In the genomic region with DNA sequence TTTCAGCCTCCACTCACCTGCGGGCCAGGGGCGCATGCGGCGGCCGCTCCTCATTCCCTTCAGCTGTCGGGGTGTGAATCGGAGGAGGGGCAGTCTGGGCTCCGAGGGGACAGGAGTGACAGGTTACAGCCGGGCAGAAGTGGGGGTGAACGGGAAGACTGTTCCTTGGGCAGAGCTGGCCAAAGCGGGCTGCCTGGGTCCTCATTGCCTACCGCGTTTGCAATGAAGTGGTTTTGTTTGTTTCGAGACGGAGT, we compare ENCODE assay signal across 18 cellular contexts. TPM values are rescaled to one million over a fixed set of nuclear protein-coding genes. Genes with fewer than 3 reads are reported as not detected.
DNase-seq lines count a peak whose midpoint lies in the region; FAIRE-seq and TF ChIP-seq lines count a peak whose summit lies in the region.
"Had no signal": no experiment of that assay in that cellular context is flagged by ENCODE, and none has a peak within 500 bp of the region (broad histone marks: within the 10 kb centered on the region; RNA-seq: fewer than 3 reads in every experiment).

No MANE protein-coding gene starts in this region.

- H3K23ac ChIP-seq in H9 (ENCODE audit: insufficient read length, low read depth, low read length) (no peak overlapping the region), H1 (ENCODE audit: insufficient read length) (no peak overlapping the region)

- no peak overlapping the region for H3T11ph ChIP-seq in H9 (ENCODE audit: low read length)

- H4K5ac ChIP-seq in H9 (ENCODE audit: insufficient read length, low read depth, low read length) (no peak overlapping the region), H1 (ENCODE audit: insufficient read length, low read depth, low read length) (no peak overlapping the region)

- H3K4me1 Mint-ChIP-seq in H9: peaks cover 11 to 12% of the 10 kb centered on the region in 2 experiments

- no peak overlapping the region for H2AFZ ChIP-seq in H9 (ENCODE audit: low read length)
- H2AFZ ChIP-seq in H1 (ENCODE audit: low read length): no peak overlapping the region

- peaks cover 2% of the 10 kb centered on the region for H3K27me3 Mint-ChIP-seq in H9 (ENCODE audit: low read depth)
- H3K27me3 Mint-ChIP-seq: B cell; CD4-positive, alpha-beta T cell had no signal

- H3K4me1 ChIP-seq in H9 (ENCODE audit: insufficient read depth, low read length) (no peaks in the 10 kb centered on the region), H1 (replicated peaks in 1 of 4; ENCODE audit: control insufficient read depth in 3 of 4, insufficient read depth in 4 of 4, low read length in 3 of 4) (peaks cover 0 to 6% (median 4%) of the 10 kb centered on the region in 4 experiments; a peak in 5 of 7 replicates), testis (peaks cover 8% of the 10 kb centered on the region)

- H4K8ac ChIP-seq in H9 (replicated peaks; ENCODE audit: insufficient read length, low read depth, low read length) (no peak overlapping the region), H1 (ENCODE audit: extremely low read depth, insufficient read depth, low read length) (no peak overlapping the region)

- H3K4me2 ChIP-seq in H9 (ENCODE audit: insufficient read depth, insufficient read length, low read length) (no peak overlapping the region), H1 (ENCODE audit: insufficient read depth in 1 of 2, low read depth in 2 of 2, low read length in 2 of 2) (no peak overlapping the region)
- H3K4me2 ChIP-seq: A549; BLaER1 treated with 17β-estradiol and CSF1 and Interleukin-3, amounts not matched to agents 10 nM and 100 nM had no signal

- H3K18ac ChIP-seq in H9 (ENCODE audit: insufficient read length, low read depth, low read length): no peak overlapping the region
- no peak overlapping the region for H3K18ac ChIP-seq in H1 (ENCODE audit: extremely low read depth, low read length)

- no peak overlapping the region for H4K91ac ChIP-seq in H9 (ENCODE audit: insufficient read length, low read depth, low read length)
- no peak overlapping the region for H4K91ac ChIP-seq in H1 (replicated peaks; ENCODE audit: insufficient read length, low read length)

- TF ChIP-seq RAD21 in H1 (IDR thresholded peaks at IDR 0.05 in 1 of 2, conservative IDR thresholded peaks at IDR 0.05 in 1 of 2; ENCODE audit: low read depth in 2 of 2, low read length in 2 of 2): no peak

- no peak for FAIRE-seq in H1 (lab: Jason Lieb, UNC)
- FAIRE-seq: A549, D721Med, G401.6 had no signal

- no peak for TF ChIP-seq CTCF in H9 (conservative IDR thresholded peaks at IDR 0.05)
- TF ChIP-seq CTCF in H1 (IDR thresholded peaks at IDR 0.05; ENCODE audit: control extremely low read depth in 1 of 3, insufficient read depth in 1 of 3, low read depth in 1 of 3, low read length in 3 of 3): no peak
- TF ChIP-seq CTCF in testis (IDR thresholded peaks at IDR 0.05): no peak

- H3K27me3 ChIP-seq in H9 (ENCODE audit: insufficient read depth, low read length) (no peaks in the 10 kb centered on the region), H1 (replicated peaks in 1 of 4; ENCODE audit: control insufficient read depth in 3 of 4, extremely low read depth in 1 of 4, insufficient read depth in 3 of 4, low read length in 3 of 4) (peaks cover 0 to 10% (median 6%) of the 10 kb centered on the region in 4 experiments; a peak in 6 of 7 replicates), testis (no peaks in the 10 kb centered on the region)
- H3K27me3 ChIP-seq: BLaER1 treated with 17β-estradiol and CSF1 and Interleukin-3, amounts not matched to agents 10 nM and 100 nM had no signal

- H2BK12ac ChIP-seq in H9 (ENCODE audit: insufficient read length, low read depth, low read length) (no peak overlapping the region), H1 (ENCODE audit: low read depth, low read length) (no peak overlapping the region)

- TF ChIP-seq POLR2A in H1 (IDR thresholded peaks at IDR 0.05; ENCODE audit: control extremely low read depth in 1 of 2, low read depth in 2 of 2, low read length in 2 of 2) (no peak), testis (IDR thresholded peaks at IDR 0.05) (no peak)

- H3K56ac ChIP-seq in H9 (ENCODE audit: insufficient read length, low read depth, low read length) (no peak overlapping the region), H1 (replicated peaks; ENCODE audit: insufficient read length, low read depth, low read length) (no peak overlapping the region)

- no peak overlapping the region for H3K4me3 Mint-ChIP-seq in H9
- H3K4me3 Mint-ChIP-seq: B cell; CD4-positive, alpha-beta T cell; CD8-positive, alpha-beta T cell had no signal

- WGBS in H9 (ENCODE audit: extremely low coverage, insufficient read length, low lambda C conversion rate): no CpG with 5 or more reads among the region's 15 CpGs
- 95% methylated on average over 15 of the region's 15 CpGs; no CpG with 5 or more reads in 1 of the 2 experiments for WGBS in H1 (ENCODE audit: extremely low coverage in 1 of 2, insufficient coverage in 1 of 2, insufficient read length in 1 of 2, insufficient replicate concordance in 2 of 2, low coverage in 1 of 2, low lambda C conversion rate in 2 of 2, missing lambda C conversion rate in 1 of 2), 2 experiments
- WGBS in testis, 2 donors: 65 to 76% methylated on average over 12 to 15 of the region's 15 CpGs

- DNase-seq in H9 (peak; percentile 31), H1 (ENCODE audit: low read depth in 1 of 2, low spot score in 2 of 2) (no peak), testis (no peak), GM19238 (ENCODE audit: insufficient read length, low spot score) (no peak)
- no peak for DNase-seq in activated T-cell treated with anti-CD3 and anti-CD28 coated beads, Interleukin-2, amount 50 U/mL, for 1 hour
- DNase-seq: AML-193; Caco-2; Calu3; CD4-positive, alpha-beta T cell; CD8-positive, alpha-beta T cell; DMS79 treated with DMSO at 0.1 percent for 48 hours; GF-D8 had no signal

- H2AK5ac ChIP-seq in H9 (ENCODE audit: insufficient read length, low read length) (no peak overlapping the region), H1 (ENCODE audit: low read depth, low read length) (no peak overlapping the region)

- no peaks in the 10 kb centered on the region for H3K9me3 Mint-ChIP-seq in H9
- H3K9me3 Mint-ChIP-seq: CD4-positive, alpha-beta T cell; CD8-positive, alpha-beta T cell had no signal

- no peak overlapping the region for H3K4ac ChIP-seq in H9 (ENCODE audit: low read depth, low read length)
- H3K4ac ChIP-seq in H1 (replicated peaks; ENCODE audit: insufficient read length, low read depth, low read length): no peak overlapping the region

- H3K27ac ChIP-seq in H9 (ENCODE audit: insufficient read length, low read depth, low read length) (no peak overlapping the region), H1 (ENCODE audit: low read depth, low read length) (no peak overlapping the region), testis (peak overlapping the region; percentile 41 to 50)
- H3K27ac ChIP-seq: 22Rv1; A549; BLaER1 treated with 17β-estradiol and CSF1 and Interleukin-3, amounts not matched to agents 10 nM and 100 nM had no signal

- H2BK20ac ChIP-seq in H9 (ENCODE audit: low read depth, low read length, poor library complexity, severe bottlenecking): no peak overlapping the region
- H2BK20ac ChIP-seq in H1 (ENCODE audit: low read length): no peak overlapping the region

- POLR2A ChIA-PET in H1 (lab: Charles Lee; ENCODE audit: partially characterized antibody): interaction anchor here (1.2 kb wide), 1 partner anchor 41 kb away, joined by 3 read pairs; no protein-coding TSS in a partner anchor

- H2BK5ac ChIP-seq in H9 (ENCODE audit: insufficient read length, low read length) (no peak overlapping the region), H1 (ENCODE audit: low read depth, low read length) (no peak overlapping the region)

- H3K9me3 ChIP-seq in H9 (ENCODE audit: control insufficient read depth, low read depth, low read length) (no peaks in the 10 kb centered on the region), H1 (ENCODE audit: insufficient read depth in 2 of 2, low read depth in 1 of 2, low read length in 1 of 2) (peaks cover 0 to 7% of the 10 kb centered on the region in 2 experiments; a peak in 1 of 4 replicates), testis (no peaks in the 10 kb centered on the region)
- H3K9me3 ChIP-seq: A549; BLaER1 treated with 17β-estradiol and CSF1 and Interleukin-3, amounts not matched to agents 10 nM and 100 nM; Caco-2 had no signal

- peak overlapping the region in 1 of 3 experiments; percentile 13; a peak in 1 of 7 replicates for H3K27ac Mint-ChIP-seq in H9
- H3K27ac Mint-ChIP-seq: B cell; CD4-positive, alpha-beta T cell; CD8-positive, alpha-beta T cell had no signal

- H2BK120ac ChIP-seq in H9 (ENCODE audit: low read depth, low read length, poor library complexity, severe bottlenecking) (no peak overlapping the region), H1 (replicated peaks; ENCODE audit: low read depth, low read length) (no peak overlapping the region)

- H3K36me3 ChIP-seq in H1 (ENCODE audit: control insufficient read depth in 2 of 4, insufficient read depth in 4 of 4, low read length in 3 of 4) (no peaks in the 10 kb centered on the region), testis (ENCODE audit: low read depth, missing control alignments) (no peaks in the 10 kb centered on the region)
- H3K36me3 ChIP-seq: BLaER1 treated with 17β-estradiol and CSF1 and Interleukin-3, amounts not matched to agents 10 nM and 100 nM had no signal

- H2BK15ac ChIP-seq in H9 (ENCODE audit: low read depth, low read length) (no peak overlapping the region), H1 (ENCODE audit: low read length) (no peak overlapping the region)

- CTCF ChIA-PET in H1 (lab: Charles Lee; ENCODE audit: partially characterized antibody): interaction anchor here (1.2 to 3.9 kb wide), 4 partner anchors 12 to 225 kb away, joined by 4 to 36 read pairs (median 25); partner anchors contain the start of genes SNU13 and TNFRSF13C

- H3K4me3 ChIP-seq in H1 (ENCODE audit: extremely low read depth in 1 of 4, insufficient read depth in 2 of 4, low read depth in 3 of 4, low read length in 4 of 4) (no peak overlapping the region), testis (peak overlapping the region; percentile 47 to 59)
- H3K4me3 ChIP-seq: A549; BLaER1 treated with 17β-estradiol and CSF1 and Interleukin-3, amounts not matched to agents 10 nM and 100 nM had no signal

- H3K23me2 ChIP-seq in H9 (ENCODE audit: insufficient read length, low read depth, low read length, poor library complexity, severe bottlenecking) (no peaks in the 10 kb centered on the region), H1 (ENCODE audit: low read depth, low read length) (0 out of 2 replicates have a peak, but pooled peaks cover 2% of the 10 kb centered on the region)

- H3K36me3 Mint-ChIP-seq in H9 (ENCODE audit: insufficient read depth in 1 of 3, low read depth in 3 of 3): 0 out of 7 replicates have a peak, but pooled peaks cover 0 to 1% (median 0%) of the 10 kb centered on the region in 3 experiments
- H3K36me3 Mint-ChIP-seq: CD8-positive, alpha-beta T cell had no signal

- no peak for TF ChIP-seq EP300 in H1 (IDR thresholded peaks at IDR 0.05; ENCODE audit: borderline replicate concordance in 1 of 2, low read depth in 2 of 2, low read length in 2 of 2)

- intact Hi-C loops in testis (cut with DNase I; ENCODE audit: low total_unique reads): no loop called here

- no peaks in the 10 kb centered on the region for H3K79me1 ChIP-seq in H9 (ENCODE audit: insufficient read depth, low read depth, low read length, poor library complexity, severe bottlenecking)
- no peaks in the 10 kb centered on the region for H3K79me1 ChIP-seq in H1 (ENCODE audit: low read depth, low read length)

- H3K14ac ChIP-seq in H9 (ENCODE audit: insufficient read depth, low read length): no peak overlapping the region
- H3K14ac ChIP-seq in H1 (ENCODE audit: insufficient read length): no peak overlapping the region

- H4K20me1 ChIP-seq in H9 (ENCODE audit: control insufficient read depth, insufficient read depth, insufficient read length) (no peaks in the 10 kb centered on the region), H1 (replicated peaks in 1 of 2; ENCODE audit: control insufficient read depth in 1 of 2, insufficient read depth in 2 of 2, low read length in 2 of 2) (peaks cover 0 to 2% of the 10 kb centered on the region in 2 experiments)
- H4K20me1 ChIP-seq: BLaER1 treated with 17β-estradiol and CSF1 and Interleukin-3, amounts not matched to agents 10 nM and 100 nM had no signal

- H3K79me2 ChIP-seq in H9 (ENCODE audit: insufficient read depth, low read length) (no peaks in the 10 kb centered on the region), H1 (ENCODE audit: control insufficient read depth in 1 of 2, insufficient read depth in 2 of 2, low read length in 2 of 2) (no peaks in the 10 kb centered on the region)

- no peak overlapping the region for H3K9ac ChIP-seq in H9 (ENCODE audit: extremely low read depth, insufficient read length, low read length)
- no peak overlapping the region for H3K9ac ChIP-seq in H1 (replicated peaks in 1 of 4; ENCODE audit: extremely low read depth in 1 of 4, low read depth in 3 of 4, low read length in 3 of 4)
- H3K9ac ChIP-seq: BLaER1 treated with 17β-estradiol and CSF1 and Interleukin-3, amounts not matched to agents 10 nM and 100 nM had no signal

RNA-seq across cellular contexts. Expression of gene MEI1, which starts 0.7 kb away (rescaled TPM):
- total RNA-seq in H9 (2021): 0.20 TPM in 1 of 2 replicates, not detected in the other
- 0.36 and 0.54 TPM in 2 replicates for total RNA-seq in H1 (2021; fragmentation: NEBNext Ultra II Directional; extraction: Animal tissue kit (Norgen Biotek cat#: 25700))
- polyA plus RNA-seq in H1 (2011; rRNA removed): 0.27 and 0.38 TPM in 2 replicates
- 0.23 TPM for polyA plus RNA-seq in H1 (2011; cell fraction: cytosol; rRNA removed)
- polyA plus RNA-seq in H1 (2011; cell fraction: nucleus; rRNA removed): 1.1 TPM
- polyA plus RNA-seq in H1 (2012, experiment 1 of 2): 0.20 to 1.1 TPM (median 0.63 TPM) in 4 replicates
- polyA plus RNA-seq in H1 (2012, experiment 2 of 2): 0.04 TPM
- polyA plus RNA-seq in H1 (2013, experiment 1 of 2): 0.18 TPM
- 0.28 TPM for polyA plus RNA-seq in H1 (2013, experiment 2 of 2)
- 0.19 and 0.32 TPM in 2 replicates for polyA minus RNA-seq in H1 (2011; rRNA and poly(A)+ RNA removed)
- polyA minus RNA-seq in H1 (2011; cell fraction: cytosol; rRNA and poly(A)+ RNA removed): not detected
- 0.60 TPM for polyA minus RNA-seq in H1 (2011; cell fraction: nucleus; rRNA and poly(A)+ RNA removed)
- total RNA-seq in testis: 100 to 1,000 TPM in 1 of 2 donors, 10 to 100 TPM in 1; 47.6 to 103 TPM
- polyA plus RNA-seq in testis (ENCODE audit: insufficient read depth, low read depth, low replicate concordance): 43.5 TPM
- total RNA-seq: Caco-2 had no signal

RNA-seq across cellular contexts. Expression of gene SNU13, which starts 11.4 kb away (rescaled TPM):
- 203 and 204 TPM in 2 replicates for total RNA-seq in H9 (2021)
- total RNA-seq in H1 (2021; fragmentation: NEBNext Ultra II Directional; extraction: Animal tissue kit (Norgen Biotek cat#: 25700)): 214 and 241 TPM in 2 replicates
- 227 and 281 TPM in 2 replicates for polyA plus RNA-seq in H1 (2011; rRNA removed)
- polyA plus RNA-seq in H1 (2011; cell fraction: cytosol; rRNA removed): 271 TPM
- polyA plus RNA-seq in H1 (2011; cell fraction: nucleus; rRNA removed): 184 TPM
- polyA plus RNA-seq in H1 (2012, experiment 1 of 2): 218 to 238 TPM (median 232 TPM) in 4 replicates
- polyA plus RNA-seq in H1 (2012, experiment 2 of 2): 229 TPM
- 164 TPM for polyA plus RNA-seq in H1 (2013, experiment 1 of 2)
- 172 TPM for polyA plus RNA-seq in H1 (2013, experiment 2 of 2)
- polyA minus RNA-seq in H1 (2011; rRNA and poly(A)+ RNA removed): 142 and 189 TPM in 2 replicates
- 93.0 TPM for polyA minus RNA-seq in H1 (2011; cell fraction: cytosol; rRNA and poly(A)+ RNA removed)
- 60.0 TPM for polyA minus RNA-seq in H1 (2011; cell fraction: nucleus; rRNA and poly(A)+ RNA removed)
- 100 to 1,000 TPM; 155 to 180 TPM for total RNA-seq in testis
- 302 TPM for polyA plus RNA-seq in testis (ENCODE audit: insufficient read depth, low read depth, low replicate concordance)

Comparison
In these comparisons a context has a peak if more than half of its experiments do, and no peak if none do; other contexts are left out.
1. H3K27ac ChIP-seq: peak in testis (2 of 2); none in H9 (single experiment) and H1 (single experiment).
2. H3K4me3 ChIP-seq: peak in testis (2 of 2); none in H1 (0 of 4).
3. RNA of gene MEI1, which starts 0.7 kb away (total RNA-seq): 47.6 to 103 TPM in testis; 0.36 to 0.54 TPM in H1 and 0.20 TPM in H9; every median in the first group is over 10 times any median in the second.